In the genomic region with DNA sequence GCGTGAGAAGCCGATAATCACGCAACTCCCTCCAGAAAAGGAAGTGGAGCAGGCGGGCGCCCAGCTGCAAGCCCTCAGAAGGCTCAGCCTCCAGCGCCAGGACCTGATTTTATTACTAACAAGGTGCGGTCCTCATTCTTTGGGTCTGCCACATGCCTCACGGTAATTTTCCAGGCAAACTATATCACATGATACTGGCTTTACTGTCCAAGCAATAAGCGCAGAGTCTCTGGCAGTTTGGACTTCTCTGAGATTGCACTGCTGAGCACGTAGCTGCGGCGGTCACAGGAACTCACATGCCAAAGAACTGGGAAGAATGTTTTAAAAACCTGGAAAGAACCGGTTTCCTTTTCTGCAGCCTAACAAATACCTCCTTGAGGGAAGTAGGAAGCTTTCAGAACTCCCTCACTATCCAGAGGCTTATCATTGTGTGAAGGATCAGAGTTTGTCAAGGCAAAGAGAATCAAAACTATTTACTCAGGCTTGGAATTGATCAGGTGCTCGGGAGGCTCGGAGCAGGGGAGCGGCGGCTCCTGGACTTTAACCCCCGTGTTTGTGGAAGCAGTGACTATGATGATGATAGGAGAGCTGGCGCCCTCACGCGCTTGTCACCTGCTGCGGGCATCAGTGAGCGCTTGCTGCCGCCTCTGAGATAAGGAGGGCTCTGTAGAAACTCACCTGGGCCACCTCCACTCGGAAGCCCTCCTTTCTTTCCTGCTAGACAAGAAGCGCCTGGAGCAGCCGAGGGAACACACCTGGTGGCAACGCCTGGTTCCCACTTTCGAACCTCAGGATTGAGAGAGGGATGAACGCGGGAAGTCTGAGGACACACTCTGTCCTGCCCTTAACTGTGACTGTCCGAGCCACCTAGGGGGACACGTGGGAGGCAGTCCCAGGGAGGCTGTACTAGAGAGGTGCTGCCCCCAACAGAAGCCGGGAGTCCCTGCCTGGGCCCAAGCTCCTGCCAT, we compare ENCODE assay signal across 1 cellular context.
A peak's percentile ranks its signal among the peaks of the same experiment; 100 is the strongest.
TF ChIP-seq lines count a peak whose summit lies in the region.

No MANE protein-coding gene starts in this region.

TF ChIP-seq in HepG2, 621 proteins besides CTCF, POLR2A, EP300 and RAD21 (continued from another document and continues in another):
- TF ChIP-seq NR2C2 (CRISPR knock-in tag; IDR thresholded peaks at IDR 0.05; ENCODE audit: borderline replicate concordance) (peak; percentile 52; the same call in 1 of the 2 replicates), ZNF205 (CRISPR knock-in tag; IDR thresholded peaks at IDR 0.05) (peak; percentile 96), WIZ (CRISPR knock-in tag; IDR thresholded peaks at IDR 0.05) (no peak), ZNF343 (CRISPR knock-in tag; IDR thresholded peaks at IDR 0.05) (peak; percentile 80; the same call in 1 of the 2 replicates), MIER3 (CRISPR knock-in tag; IDR thresholded peaks at IDR 0.05; ENCODE audit: borderline replicate concordance) (peak; percentile 62; the same call in 1 of the 2 replicates), ZNF589 (CRISPR knock-in tag; conservative IDR thresholded peaks at IDR 0.05) (no peak), HDAC1 (CRISPR knock-in tag; IDR thresholded peaks at IDR 0.05) (peak; percentile 88), TBX3 (IDR thresholded peaks at IDR 0.05; ENCODE audit: borderline replicate concordance) (peak; percentile 82; the same call in 1 of the 2 replicates), ZNF556 (CRISPR knock-in tag; IDR thresholded peaks at IDR 0.05; ENCODE audit: borderline replicate concordance) (peak; percentile 67), ZSCAN12 (CRISPR knock-in tag; IDR thresholded peaks at IDR 0.05) (peak; percentile 47; the same call in 1 of the 2 replicates), SATB2 (CRISPR knock-in tag; IDR thresholded peaks at IDR 0.05) (no peak; the same call in 1 of the 2 replicates), CENPX (CRISPR knock-in tag; IDR thresholded peaks at IDR 0.05) (no peak), ZNF737 (CRISPR knock-in tag; IDR thresholded peaks at IDR 0.05; ENCODE audit: borderline replicate concordance) (no peak), ZNF674 (CRISPR knock-in tag; IDR thresholded peaks at IDR 0.05; ENCODE audit: low read depth) (no peak), HMG20A (CRISPR knock-in tag; IDR thresholded peaks at IDR 0.05; ENCODE audit: borderline replicate concordance) (peak; percentile 93), EED (CRISPR knock-in tag; IDR thresholded peaks at IDR 0.05) (no peak), ZMYM4 (CRISPR knock-in tag; IDR thresholded peaks at IDR 0.05) (peak; percentile 84), BCL6 (CRISPR knock-in tag; IDR thresholded peaks at IDR 0.05) (peak; percentile 82), MTA1 (CRISPR knock-in tag; IDR thresholded peaks at IDR 0.05; ENCODE audit: borderline replicate concordance) (peak; percentile 93), POLR2G (IDR thresholded peaks at IDR 0.05; ENCODE audit: low read depth, low read length) (peak; percentile 67)
- TF ChIP-seq, protein P1, sequence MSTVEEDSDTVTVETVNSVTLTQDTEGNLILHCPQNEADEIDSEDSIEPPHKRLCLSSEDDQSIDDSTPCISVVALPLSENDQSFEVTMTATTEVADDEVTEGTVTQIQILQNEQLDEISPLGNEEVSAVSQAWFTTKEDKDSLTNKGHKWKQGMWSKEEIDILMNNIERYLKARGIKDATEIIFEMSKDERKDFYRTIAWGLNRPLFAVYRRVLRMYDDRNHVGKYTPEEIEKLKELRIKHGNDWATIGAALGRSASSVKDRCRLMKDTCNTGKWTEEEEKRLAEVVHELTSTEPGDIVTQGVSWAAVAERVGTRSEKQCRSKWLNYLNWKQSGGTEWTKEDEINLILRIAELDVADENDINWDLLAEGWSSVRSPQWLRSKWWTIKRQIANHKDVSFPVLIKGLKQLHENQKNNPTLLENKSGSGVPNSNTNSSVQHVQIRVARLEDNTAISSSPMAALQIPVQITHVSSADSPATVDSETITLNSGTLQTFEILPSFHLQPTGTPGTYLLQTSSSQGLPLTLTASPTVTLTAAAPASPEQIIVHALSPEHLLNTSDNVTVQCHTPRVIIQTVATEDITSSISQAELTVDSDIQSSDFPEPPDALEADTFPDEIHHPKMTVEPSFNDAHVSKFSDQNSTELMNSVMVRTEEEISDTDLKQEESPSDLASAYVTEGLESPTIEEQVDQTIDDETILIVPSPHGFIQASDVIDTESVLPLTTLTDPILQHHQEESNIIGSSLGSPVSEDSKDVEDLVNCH (CRISPR knock-in tag; IDR thresholded peaks at IDR 0.05): no peak
- TF ChIP-seq, protein P2, sequence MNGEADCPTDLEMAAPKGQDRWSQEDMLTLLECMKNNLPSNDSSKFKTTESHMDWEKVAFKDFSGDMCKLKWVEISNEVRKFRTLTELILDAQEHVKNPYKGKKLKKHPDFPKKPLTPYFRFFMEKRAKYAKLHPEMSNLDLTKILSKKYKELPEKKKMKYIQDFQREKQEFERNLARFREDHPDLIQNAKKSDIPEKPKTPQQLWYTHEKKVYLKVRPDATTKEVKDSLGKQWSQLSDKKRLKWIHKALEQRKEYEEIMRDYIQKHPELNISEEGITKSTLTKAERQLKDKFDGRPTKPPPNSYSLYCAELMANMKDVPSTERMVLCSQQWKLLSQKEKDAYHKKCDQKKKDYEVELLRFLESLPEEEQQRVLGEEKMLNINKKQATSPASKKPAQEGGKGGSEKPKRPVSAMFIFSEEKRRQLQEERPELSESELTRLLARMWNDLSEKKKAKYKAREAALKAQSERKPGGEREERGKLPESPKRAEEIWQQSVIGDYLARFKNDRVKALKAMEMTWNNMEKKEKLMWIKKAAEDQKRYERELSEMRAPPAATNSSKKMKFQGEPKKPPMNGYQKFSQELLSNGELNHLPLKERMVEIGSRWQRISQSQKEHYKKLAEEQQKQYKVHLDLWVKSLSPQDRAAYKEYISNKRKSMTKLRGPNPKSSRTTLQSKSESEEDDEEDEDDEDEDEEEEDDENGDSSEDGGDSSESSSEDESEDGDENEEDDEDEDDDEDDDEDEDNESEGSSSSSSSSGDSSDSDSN (CRISPR knock-in tag; IDR thresholded peaks at IDR 0.05): peak; percentile 88
- TF ChIP-seq, protein P3, sequence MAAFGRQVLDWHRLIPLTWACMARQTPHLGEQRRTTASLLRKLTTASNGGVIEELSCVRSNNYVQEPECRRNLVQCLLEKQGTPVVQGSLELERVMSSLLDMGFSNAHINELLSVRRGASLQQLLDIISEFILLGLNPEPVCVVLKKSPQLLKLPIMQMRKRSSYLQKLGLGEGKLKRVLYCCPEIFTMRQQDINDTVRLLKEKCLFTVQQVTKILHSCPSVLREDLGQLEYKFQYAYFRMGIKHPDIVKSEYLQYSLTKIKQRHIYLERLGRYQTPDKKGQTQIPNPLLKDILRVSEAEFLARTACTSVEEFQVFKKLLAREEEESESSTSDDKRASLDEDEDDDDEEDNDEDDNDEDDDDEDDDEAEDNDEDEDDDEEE (CRISPR knock-in tag; IDR thresholded peaks at IDR 0.05): no peak; the same call in 1 of the 2 replicates
- TF ChIP-seq, protein P4, sequence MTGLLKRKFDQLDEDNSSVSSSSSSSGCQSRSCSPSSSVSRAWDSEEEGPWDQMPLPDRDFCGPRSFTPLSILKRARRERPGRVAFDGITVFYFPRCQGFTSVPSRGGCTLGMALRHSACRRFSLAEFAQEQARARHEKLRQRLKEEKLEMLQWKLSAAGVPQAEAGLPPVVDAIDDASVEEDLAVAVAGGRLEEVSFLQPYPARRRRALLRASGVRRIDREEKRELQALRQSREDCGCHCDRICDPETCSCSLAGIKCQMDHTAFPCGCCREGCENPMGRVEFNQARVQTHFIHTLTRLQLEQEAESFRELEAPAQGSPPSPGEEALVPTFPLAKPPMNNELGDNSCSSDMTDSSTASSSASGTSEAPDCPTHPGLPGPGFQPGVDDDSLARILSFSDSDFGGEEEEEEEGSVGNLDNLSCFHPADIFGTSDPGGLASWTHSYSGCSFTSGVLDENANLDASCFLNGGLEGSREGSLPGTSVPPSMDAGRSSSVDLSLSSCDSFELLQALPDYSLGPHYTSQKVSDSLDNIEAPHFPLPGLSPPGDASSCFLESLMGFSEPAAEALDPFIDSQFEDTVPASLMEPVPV (CRISPR knock-in tag; IDR thresholded peaks at IDR 0.05): peak; percentile 49; the same call in 1 of the 2 replicates
- TF ChIP-seq, protein P5, sequence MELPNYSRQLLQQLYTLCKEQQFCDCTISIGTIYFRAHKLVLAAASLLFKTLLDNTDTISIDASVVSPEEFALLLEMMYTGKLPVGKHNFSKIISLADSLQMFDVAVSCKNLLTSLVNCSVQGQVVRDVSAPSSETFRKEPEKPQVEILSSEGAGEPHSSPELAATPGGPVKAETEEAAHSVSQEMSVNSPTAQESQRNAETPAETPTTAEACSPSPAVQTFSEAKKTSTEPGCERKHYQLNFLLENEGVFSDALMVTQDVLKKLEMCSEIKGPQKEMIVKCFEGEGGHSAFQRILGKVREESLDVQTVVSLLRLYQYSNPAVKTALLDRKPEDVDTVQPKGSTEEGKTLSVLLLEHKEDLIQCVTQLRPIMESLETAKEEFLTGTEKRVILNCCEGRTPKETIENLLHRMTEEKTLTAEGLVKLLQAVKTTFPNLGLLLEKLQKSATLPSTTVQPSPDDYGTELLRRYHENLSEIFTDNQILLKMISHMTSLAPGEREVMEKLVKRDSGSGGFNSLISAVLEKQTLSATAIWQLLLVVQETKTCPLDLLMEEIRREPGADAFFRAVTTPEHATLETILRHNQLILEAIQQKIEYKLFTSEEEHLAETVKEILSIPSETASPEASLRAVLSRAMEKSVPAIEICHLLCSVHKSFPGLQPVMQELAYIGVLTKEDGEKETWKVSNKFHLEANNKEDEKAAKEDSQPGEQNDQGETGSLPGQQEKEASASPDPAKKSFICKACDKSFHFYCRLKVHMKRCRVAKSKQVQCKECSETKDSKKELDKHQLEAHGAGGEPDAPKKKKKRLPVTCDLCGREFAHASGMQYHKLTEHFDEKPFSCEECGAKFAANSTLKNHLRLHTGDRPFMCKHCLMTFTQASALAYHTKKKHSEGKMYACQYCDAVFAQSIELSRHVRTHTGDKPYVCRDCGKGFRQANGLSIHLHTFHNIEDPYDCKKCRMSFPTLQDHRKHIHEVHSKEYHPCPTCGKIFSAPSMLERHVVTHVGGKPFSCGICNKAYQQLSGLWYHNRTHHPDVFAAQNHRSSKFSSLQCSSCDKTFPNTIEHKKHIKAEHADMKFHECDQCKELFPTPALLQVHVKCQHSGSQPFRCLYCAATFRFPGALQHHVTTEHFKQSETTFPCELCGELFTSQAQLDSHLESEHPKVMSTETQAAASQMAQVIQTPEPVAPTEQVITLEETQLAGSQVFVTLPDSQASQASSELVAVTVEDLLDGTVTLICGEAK (IDR thresholded peaks at IDR 0.05): no peak
- TF ChIP-seq, protein P5 (CRISPR knock-in tag; IDR thresholded peaks at IDR 0.05): no peak
- TF ChIP-seq, protein P6, sequence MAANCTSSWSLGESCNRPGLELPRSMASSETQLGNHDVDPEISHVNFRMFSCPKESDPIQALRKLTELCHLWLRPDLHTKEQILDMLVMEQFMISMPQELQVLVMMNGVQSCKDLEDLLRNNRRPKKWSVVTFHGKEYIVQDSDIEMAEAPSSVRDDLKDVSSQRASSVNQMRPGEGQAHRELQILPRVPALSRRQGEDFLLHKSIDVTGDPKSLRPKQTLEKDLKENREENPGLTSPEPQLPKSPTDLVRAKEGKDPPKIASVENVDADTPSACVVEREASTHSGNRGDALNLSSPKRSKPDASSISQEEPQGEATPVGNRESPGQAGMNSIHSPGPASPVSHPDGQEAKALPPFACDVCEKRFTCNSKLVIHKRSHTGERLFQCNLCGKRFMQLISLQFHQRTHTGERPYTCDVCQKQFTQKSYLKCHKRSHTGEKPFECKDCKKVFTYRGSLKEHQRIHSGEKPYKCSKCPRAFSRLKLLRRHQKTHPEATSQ (CRISPR knock-in tag; IDR thresholded peaks at IDR 0.05; ENCODE audit: borderline replicate concordance): no peak; the same call in 1 of the 2 replicates
- TF ChIP-seq, protein P7, sequence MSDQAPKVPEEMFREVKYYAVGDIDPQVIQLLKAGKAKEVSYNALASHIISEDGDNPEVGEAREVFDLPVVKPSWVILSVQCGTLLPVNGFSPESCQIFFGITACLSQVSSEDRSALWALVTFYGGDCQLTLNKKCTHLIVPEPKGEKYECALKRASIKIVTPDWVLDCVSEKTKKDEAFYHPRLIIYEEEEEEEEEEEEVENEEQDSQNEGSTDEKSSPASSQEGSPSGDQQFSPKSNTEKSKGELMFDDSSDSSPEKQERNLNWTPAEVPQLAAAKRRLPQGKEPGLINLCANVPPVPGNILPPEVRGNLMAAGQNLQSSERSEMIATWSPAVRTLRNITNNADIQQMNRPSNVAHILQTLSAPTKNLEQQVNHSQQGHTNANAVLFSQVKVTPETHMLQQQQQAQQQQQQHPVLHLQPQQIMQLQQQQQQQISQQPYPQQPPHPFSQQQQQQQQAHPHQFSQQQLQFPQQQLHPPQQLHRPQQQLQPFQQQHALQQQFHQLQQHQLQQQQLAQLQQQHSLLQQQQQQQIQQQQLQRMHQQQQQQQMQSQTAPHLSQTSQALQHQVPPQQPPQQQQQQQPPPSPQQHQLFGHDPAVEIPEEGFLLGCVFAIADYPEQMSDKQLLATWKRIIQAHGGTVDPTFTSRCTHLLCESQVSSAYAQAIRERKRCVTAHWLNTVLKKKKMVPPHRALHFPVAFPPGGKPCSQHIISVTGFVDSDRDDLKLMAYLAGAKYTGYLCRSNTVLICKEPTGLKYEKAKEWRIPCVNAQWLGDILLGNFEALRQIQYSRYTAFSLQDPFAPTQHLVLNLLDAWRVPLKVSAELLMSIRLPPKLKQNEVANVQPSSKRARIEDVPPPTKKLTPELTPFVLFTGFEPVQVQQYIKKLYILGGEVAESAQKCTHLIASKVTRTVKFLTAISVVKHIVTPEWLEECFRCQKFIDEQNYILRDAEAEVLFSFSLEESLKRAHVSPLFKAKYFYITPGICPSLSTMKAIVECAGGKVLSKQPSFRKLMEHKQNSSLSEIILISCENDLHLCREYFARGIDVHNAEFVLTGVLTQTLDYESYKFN (CRISPR knock-in tag; conservative IDR thresholded peaks at IDR 0.05): peak; percentile 98
